ENCODE assay signal across 1 cellular context in the genomic region with DNA sequence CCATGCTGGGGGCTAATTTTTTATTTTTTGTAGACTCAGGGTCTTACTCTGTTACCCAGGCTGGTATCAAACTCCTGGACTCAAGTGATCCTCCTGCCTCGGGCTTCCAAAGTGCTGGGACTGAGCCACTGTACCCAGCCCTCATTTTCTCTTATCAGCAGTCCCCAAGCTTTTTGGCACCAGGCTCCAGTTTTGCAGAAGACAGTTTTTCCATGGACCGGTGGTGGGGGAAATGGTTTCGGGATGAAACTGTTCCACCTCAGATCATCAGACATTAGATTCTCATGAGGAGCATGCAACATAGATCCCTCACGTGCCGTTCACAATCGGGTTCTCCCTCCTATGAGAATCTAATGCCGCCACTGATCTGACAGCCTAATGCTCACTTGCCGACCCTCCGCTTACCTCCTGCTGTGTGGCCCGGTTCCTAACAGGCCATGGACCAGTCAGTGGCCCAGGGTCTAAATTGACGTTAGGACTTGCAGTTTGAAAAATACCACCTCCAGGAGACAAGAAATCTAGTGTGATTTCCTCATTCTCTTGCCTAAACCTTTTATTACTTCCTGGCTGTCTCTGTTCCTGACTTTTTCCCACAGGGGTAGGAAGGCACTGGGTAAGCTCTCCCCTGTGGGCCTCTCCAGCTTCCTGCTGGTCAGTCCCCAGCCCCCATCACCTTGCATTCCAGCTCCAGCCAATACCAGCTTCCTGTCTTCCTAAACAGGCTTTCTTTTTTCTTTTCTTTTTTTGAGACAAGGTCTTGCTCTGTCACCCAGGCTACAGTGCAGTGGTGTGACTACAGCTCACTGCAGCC.
TF ChIP-seq lines count a peak whose summit lies in the region.

No MANE protein-coding gene starts in this region.

TF ChIP-seq in HepG2, 621 proteins besides CTCF, POLR2A, EP300 and RAD21 (continued from another document and continues in another):
- TF ChIP-seq, protein P1, sequence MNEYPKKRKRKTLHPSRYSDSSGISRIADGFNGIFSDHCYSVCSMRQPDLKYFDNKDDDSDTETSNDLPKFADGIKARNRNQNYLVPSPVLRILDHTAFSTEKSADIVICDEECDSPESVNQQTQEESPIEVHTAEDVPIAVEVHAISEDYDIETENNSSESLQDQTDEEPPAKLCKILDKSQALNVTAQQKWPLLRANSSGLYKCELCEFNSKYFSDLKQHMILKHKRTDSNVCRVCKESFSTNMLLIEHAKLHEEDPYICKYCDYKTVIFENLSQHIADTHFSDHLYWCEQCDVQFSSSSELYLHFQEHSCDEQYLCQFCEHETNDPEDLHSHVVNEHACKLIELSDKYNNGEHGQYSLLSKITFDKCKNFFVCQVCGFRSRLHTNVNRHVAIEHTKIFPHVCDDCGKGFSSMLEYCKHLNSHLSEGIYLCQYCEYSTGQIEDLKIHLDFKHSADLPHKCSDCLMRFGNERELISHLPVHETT (CRISPR knock-in tag; conservative IDR thresholded peaks at IDR 0.05), result no peak
- TF ChIP-seq MBD4 (IDR thresholded peaks at IDR 0.05; ENCODE audit: borderline replicate concordance, low read length) (no peak), ZNF598 (CRISPR knock-in tag; IDR thresholded peaks at IDR 0.05; ENCODE audit: borderline replicate concordance) (no peak), ZNF337 (CRISPR knock-in tag; IDR thresholded peaks at IDR 0.05; ENCODE audit: borderline replicate concordance, low read depth) (no peak), ZNF652 (CRISPR knock-in tag; IDR thresholded peaks at IDR 0.05; ENCODE audit: borderline replicate concordance, low read depth) (no peak), ONECUT2 (CRISPR knock-in tag; IDR thresholded peaks at IDR 0.05) (no peak), SRY (CRISPR knock-in tag; IDR thresholded peaks at IDR 0.05) (no peak), ARID2 (CRISPR knock-in tag; IDR thresholded peaks at IDR 0.05; ENCODE audit: borderline replicate concordance) (no peak), DR1 (CRISPR knock-in tag; IDR thresholded peaks at IDR 0.05) (no peak), ZNF570 (CRISPR knock-in tag; IDR thresholded peaks at IDR 0.05; ENCODE audit: borderline replicate concordance) (no peak), NCOA5 (CRISPR knock-in tag; IDR thresholded peaks at IDR 0.05) (no peak), HOXA9 (CRISPR knock-in tag; IDR thresholded peaks at IDR 0.05; ENCODE audit: borderline replicate concordance) (no peak), ZNF30 (CRISPR knock-in tag; IDR thresholded peaks at IDR 0.05) (no peak), PHF5A (CRISPR knock-in tag; IDR thresholded peaks at IDR 0.05; ENCODE audit: low read depth, unreplicated experiment) (no peak), GZF1 (CRISPR knock-in tag; IDR thresholded peaks at IDR 0.05) (no peak), ZIK1 (CRISPR knock-in tag; IDR thresholded peaks at IDR 0.05; ENCODE audit: borderline replicate concordance, low read depth) (no peak), GTF3A (CRISPR knock-in tag; conservative IDR thresholded peaks at IDR 0.05) (no peak), NR2F2 (IDR thresholded peaks at IDR 0.05; ENCODE audit: borderline replicate concordance, low read depth) (no peak), ZNF557 (CRISPR knock-in tag; IDR thresholded peaks at IDR 0.05) (no peak), ZNF138 (CRISPR knock-in tag; IDR thresholded peaks at IDR 0.05; ENCODE audit: low read depth) (no peak), SAP130 (CRISPR knock-in tag; IDR thresholded peaks at IDR 0.05; ENCODE audit: low read depth) (peak; percentile 65), PAF1 (CRISPR knock-in tag; IDR thresholded peaks at IDR 0.05) (no peak), PHB2 (IDR thresholded peaks at IDR 0.05; ENCODE audit: partially characterized antibody) (no peak), ADNP (CRISPR knock-in tag; IDR thresholded peaks at IDR 0.05) (no peak), MXD4 (CRISPR knock-in tag; IDR thresholded peaks at IDR 0.05) (no peak; the same call in 1 of the 2 replicates), ZNF350 (CRISPR knock-in tag; IDR thresholded peaks at IDR 0.05; ENCODE audit: borderline replicate concordance, low read depth) (no peak), ZSCAN12 (CRISPR knock-in tag; IDR thresholded peaks at IDR 0.05) (no peak), ZNF562 (CRISPR knock-in tag; IDR thresholded peaks at IDR 0.05; ENCODE audit: borderline replicate concordance) (no peak), ZNF629 (CRISPR knock-in tag; conservative IDR thresholded peaks at IDR 0.05) (no peak; the same call in none of the 2 replicates)
- TF ChIP-seq, protein P2, sequence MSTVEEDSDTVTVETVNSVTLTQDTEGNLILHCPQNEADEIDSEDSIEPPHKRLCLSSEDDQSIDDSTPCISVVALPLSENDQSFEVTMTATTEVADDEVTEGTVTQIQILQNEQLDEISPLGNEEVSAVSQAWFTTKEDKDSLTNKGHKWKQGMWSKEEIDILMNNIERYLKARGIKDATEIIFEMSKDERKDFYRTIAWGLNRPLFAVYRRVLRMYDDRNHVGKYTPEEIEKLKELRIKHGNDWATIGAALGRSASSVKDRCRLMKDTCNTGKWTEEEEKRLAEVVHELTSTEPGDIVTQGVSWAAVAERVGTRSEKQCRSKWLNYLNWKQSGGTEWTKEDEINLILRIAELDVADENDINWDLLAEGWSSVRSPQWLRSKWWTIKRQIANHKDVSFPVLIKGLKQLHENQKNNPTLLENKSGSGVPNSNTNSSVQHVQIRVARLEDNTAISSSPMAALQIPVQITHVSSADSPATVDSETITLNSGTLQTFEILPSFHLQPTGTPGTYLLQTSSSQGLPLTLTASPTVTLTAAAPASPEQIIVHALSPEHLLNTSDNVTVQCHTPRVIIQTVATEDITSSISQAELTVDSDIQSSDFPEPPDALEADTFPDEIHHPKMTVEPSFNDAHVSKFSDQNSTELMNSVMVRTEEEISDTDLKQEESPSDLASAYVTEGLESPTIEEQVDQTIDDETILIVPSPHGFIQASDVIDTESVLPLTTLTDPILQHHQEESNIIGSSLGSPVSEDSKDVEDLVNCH (CRISPR knock-in tag; IDR thresholded peaks at IDR 0.05), result no peak
- TF ChIP-seq, protein P3, sequence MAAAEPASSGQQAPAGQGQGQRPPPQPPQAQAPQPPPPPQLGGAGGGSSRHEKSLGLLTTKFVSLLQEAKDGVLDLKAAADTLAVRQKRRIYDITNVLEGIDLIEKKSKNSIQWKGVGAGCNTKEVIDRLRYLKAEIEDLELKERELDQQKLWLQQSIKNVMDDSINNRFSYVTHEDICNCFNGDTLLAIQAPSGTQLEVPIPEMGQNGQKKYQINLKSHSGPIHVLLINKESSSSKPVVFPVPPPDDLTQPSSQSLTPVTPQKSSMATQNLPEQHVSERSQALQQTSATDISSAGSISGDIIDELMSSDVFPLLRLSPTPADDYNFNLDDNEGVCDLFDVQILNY (CRISPR knock-in tag; conservative IDR thresholded peaks at IDR 0.05), result no peak
- TF ChIP-seq, protein P4, sequence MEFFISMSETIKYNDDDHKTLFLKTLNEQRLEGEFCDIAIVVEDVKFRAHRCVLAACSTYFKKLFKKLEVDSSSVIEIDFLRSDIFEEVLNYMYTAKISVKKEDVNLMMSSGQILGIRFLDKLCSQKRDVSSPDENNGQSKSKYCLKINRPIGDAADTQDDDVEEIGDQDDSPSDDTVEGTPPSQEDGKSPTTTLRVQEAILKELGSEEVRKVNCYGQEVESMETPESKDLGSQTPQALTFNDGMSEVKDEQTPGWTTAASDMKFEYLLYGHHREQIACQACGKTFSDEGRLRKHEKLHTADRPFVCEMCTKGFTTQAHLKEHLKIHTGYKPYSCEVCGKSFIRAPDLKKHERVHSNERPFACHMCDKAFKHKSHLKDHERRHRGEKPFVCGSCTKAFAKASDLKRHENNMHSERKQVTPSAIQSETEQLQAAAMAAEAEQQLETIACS (CRISPR knock-in tag; IDR thresholded peaks at IDR 0.05), result no peak
- TF ChIP-seq, protein P5, sequence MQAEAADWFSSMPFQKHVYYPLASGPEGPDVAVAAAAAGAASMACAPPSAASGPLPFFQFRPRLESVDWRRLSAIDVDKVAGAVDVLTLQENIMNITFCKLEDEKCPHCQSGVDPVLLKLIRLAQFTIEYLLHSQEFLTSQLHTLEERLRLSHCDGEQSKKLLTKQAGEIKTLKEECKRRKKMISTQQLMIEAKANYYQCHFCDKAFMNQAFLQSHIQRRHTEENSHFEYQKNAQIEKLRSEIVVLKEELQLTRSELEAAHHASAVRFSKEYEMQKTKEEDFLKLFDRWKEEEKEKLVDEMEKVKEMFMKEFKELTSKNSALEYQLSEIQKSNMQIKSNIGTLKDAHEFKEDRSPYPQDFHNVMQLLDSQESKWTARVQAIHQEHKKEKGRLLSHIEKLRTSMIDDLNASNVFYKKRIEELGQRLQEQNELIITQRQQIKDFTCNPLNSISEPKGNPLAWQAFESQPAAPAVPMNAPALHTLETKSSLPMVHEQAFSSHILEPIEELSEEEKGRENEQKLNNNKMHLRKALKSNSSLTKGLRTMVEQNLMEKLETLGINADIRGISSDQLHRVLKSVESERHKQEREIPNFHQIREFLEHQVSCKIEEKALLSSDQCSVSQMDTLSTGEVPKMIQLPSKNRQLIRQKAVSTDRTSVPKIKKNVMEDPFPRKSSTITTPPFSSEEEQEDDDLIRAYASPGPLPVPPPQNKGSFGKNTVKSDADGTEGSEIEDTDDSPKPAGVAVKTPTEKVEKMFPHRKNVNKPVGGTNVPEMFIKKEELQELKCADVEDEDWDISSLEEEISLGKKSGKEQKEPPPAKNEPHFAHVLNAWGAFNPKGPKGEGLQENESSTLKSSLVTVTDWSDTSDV (CRISPR knock-in tag; IDR thresholded peaks at IDR 0.05), result no peak
- TF ChIP-seq, protein P6, sequence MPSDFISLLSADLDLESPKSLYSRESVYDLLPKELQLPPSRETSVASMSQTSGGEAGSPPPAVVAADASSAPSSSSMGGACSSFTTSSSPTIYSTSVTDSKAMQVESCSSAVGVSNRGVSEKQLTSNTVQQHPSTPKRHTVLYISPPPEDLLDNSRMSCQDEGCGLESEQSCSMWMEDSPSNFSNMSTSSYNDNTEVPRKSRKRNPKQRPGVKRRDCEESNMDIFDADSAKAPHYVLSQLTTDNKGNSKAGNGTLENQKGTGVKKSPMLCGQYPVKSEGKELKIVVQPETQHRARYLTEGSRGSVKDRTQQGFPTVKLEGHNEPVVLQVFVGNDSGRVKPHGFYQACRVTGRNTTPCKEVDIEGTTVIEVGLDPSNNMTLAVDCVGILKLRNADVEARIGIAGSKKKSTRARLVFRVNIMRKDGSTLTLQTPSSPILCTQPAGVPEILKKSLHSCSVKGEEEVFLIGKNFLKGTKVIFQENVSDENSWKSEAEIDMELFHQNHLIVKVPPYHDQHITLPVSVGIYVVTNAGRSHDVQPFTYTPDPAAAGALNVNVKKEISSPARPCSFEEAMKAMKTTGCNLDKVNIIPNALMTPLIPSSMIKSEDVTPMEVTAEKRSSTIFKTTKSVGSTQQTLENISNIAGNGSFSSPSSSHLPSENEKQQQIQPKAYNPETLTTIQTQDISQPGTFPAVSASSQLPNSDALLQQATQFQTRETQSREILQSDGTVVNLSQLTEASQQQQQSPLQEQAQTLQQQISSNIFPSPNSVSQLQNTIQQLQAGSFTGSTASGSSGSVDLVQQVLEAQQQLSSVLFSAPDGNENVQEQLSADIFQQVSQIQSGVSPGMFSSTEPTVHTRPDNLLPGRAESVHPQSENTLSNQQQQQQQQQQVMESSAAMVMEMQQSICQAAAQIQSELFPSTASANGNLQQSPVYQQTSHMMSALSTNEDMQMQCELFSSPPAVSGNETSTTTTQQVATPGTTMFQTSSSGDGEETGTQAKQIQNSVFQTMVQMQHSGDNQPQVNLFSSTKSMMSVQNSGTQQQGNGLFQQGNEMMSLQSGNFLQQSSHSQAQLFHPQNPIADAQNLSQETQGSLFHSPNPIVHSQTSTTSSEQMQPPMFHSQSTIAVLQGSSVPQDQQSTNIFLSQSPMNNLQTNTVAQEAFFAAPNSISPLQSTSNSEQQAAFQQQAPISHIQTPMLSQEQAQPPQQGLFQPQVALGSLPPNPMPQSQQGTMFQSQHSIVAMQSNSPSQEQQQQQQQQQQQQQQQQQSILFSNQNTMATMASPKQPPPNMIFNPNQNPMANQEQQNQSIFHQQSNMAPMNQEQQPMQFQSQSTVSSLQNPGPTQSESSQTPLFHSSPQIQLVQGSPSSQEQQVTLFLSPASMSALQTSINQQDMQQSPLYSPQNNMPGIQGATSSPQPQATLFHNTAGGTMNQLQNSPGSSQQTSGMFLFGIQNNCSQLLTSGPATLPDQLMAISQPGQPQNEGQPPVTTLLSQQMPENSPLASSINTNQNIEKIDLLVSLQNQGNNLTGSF (CRISPR knock-in tag; IDR thresholded peaks at IDR 0.05), result no peak
- TF ChIP-seq, protein P7, sequence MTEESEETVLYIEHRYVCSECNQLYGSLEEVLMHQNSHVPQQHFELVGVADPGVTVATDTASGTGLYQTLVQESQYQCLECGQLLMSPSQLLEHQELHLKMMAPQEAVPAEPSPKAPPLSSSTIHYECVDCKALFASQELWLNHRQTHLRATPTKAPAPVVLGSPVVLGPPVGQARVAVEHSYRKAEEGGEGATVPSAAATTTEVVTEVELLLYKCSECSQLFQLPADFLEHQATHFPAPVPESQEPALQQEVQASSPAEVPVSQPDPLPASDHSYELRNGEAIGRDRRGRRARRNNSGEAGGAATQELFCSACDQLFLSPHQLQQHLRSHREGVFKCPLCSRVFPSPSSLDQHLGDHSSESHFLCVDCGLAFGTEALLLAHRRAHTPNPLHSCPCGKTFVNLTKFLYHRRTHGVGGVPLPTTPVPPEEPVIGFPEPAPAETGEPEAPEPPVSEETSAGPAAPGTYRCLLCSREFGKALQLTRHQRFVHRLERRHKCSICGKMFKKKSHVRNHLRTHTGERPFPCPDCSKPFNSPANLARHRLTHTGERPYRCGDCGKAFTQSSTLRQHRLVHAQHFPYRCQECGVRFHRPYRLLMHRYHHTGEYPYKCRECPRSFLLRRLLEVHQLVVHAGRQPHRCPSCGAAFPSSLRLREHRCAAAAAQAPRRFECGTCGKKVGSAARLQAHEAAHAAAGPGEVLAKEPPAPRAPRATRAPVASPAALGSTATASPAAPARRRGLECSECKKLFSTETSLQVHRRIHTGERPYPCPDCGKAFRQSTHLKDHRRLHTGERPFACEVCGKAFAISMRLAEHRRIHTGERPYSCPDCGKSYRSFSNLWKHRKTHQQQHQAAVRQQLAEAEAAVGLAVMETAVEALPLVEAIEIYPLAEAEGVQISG (CRISPR knock-in tag; IDR thresholded peaks at IDR 0.05), result 0 out of 2 replicates have a peak, but pooled peaks have one; percentile 36
- TF ChIP-seq, protein P8, sequence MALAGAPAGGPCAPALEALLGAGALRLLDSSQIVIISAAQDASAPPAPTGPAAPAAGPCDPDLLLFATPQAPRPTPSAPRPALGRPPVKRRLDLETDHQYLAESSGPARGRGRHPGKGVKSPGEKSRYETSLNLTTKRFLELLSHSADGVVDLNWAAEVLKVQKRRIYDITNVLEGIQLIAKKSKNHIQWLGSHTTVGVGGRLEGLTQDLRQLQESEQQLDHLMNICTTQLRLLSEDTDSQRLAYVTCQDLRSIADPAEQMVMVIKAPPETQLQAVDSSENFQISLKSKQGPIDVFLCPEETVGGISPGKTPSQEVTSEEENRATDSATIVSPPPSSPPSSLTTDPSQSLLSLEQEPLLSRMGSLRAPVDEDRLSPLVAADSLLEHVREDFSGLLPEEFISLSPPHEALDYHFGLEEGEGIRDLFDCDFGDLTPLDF (CRISPR knock-in tag; IDR thresholded peaks at IDR 0.05), result no peak
